16 cellular contexts compared by ENCODE assay signal in genomic region chr10:124530816-124531215, GRCh38.
DNase-seq lines count a peak whose midpoint lies in the region; ATAC-seq, FAIRE-seq and TF ChIP-seq lines count a peak whose summit lies in the region.
"Had no signal": no experiment of that assay in that cellular context is flagged by ENCODE, and none has a peak within 500 bp of the region (broad histone marks: within the 10 kb centered on the region; RNA-seq: fewer than 3 reads in every experiment).

No MANE protein-coding gene starts in this region.

- H3K27me3 ChIP-seq in left ventricle myocardium inferior (ENCODE audit: low read depth) = no peaks in the 10 kb centered on the region
- H3K27me3 ChIP-seq in tibial artery = no peaks in the 10 kb centered on the region
- H3K27me3 ChIP-seq: BE2C had no signal

- H3K9ac ChIP-seq in kidney (ENCODE audit: low read length in 2 of 2) = no peak overlapping the region
- H3K9ac ChIP-seq: SK-N-SH had no signal

- H3K27me3 Mint-ChIP-seq in stimulated activated naive B cell treated with anti-CD40 and anti-IgM and Interleukin-4, amounts not matched to agents 10 μg/mL and 1 μg/mL and 100 μg/mL, for 72 hours = no peaks in the 10 kb centered on the region
- no peaks in the 10 kb centered on the region for H3K27me3 Mint-ChIP-seq in activated T-helper 17 cell treated with anti-CD3 and anti-CD28 coated beads, Interleukin-2, amount 50 U/mL, for 72 hours
- H3K27me3 Mint-ChIP-seq: CD4-positive, alpha-beta memory T cell had no signal

- H3K4me1 ChIP-seq in left ventricle myocardium inferior (peaks cover 11% of the 10 kb centered on the region), kidney (ENCODE audit: control insufficient read depth in 1 of 2, insufficient read depth in 1 of 2, low read depth in 1 of 2, low read length in 2 of 2) (peaks cover 0 to 2% of the 10 kb centered on the region in 2 donors), tibial artery (peaks cover 0 to 7% (median 3%) of the 10 kb centered on the region in 4 donors)
- H3K4me1 ChIP-seq: BE2C had no signal

- H3K9me3 Mint-ChIP-seq in stimulated activated naive B cell treated with anti-CD40 and anti-IgM and Interleukin-4, amounts not matched to agents 10 μg/mL and 1 μg/mL and 100 μg/mL, for 72 hours = no peaks in the 10 kb centered on the region
- H3K9me3 Mint-ChIP-seq in activated T-helper 17 cell treated with anti-CD3 and anti-CD28 coated beads, Interleukin-2, amount 50 U/mL, for 72 hours = no peaks in the 10 kb centered on the region
- H3K9me3 Mint-ChIP-seq: CD4-positive, alpha-beta memory T cell; HFFc6 had no signal

- TF ChIP-seq CTCF in left ventricle myocardium inferior (IDR thresholded peaks at IDR 0.05; ENCODE audit: borderline replicate concordance) (no peak), kidney (IDR thresholded peaks at IDR 0.05; ENCODE audit: borderline replicate concordance, extremely low read depth, insufficient read depth) (no peak), tibial artery (IDR thresholded peaks at IDR 0.05) (no peak)

- DNase-seq in left cardiac atrium (peak; percentile 16), left ventricle myocardium inferior (no peak), kidney (peak; percentile 69), EL (no peak), tibial artery (no peak)
- no peak for DNase-seq in stimulated activated naive B cell treated with anti-CD40 and anti-IgM and Interleukin-4, amounts not matched to agents 10 μg/mL and 1 μg/mL and 100 μg/mL, for 72 hours
- DNase-seq: NCI-H1417 treated with DMSO at 0.1 percent for 48 hours, NCI-H187 treated with DMSO at 0.1 percent for 48 hours had no signal

- no peak for ATAC-seq in left cardiac atrium
- ATAC-seq in stimulated activated naive B cell treated with anti-CD40 and anti-IgM and Interleukin-4, amounts not matched to agents 10 μg/mL and 1 μg/mL and 100 μg/mL, for 72 hours (replicated peaks) = no peak
- no peak for ATAC-seq in activated T-helper 17 cell treated with anti-CD3 and anti-CD28 coated beads, Interleukin-2, amount 50 U/mL, for 72 hours (replicated peaks)

- no peak for FAIRE-seq in kidney (lab: Jason Lieb, UNC)
- FAIRE-seq: H54 had no signal

- H3K36me3 Mint-ChIP-seq in stimulated activated naive B cell treated with anti-CD40 and anti-IgM and Interleukin-4, amounts not matched to agents 10 μg/mL and 1 μg/mL and 100 μg/mL, for 72 hours = no peaks in the 10 kb centered on the region
- no peaks in the 10 kb centered on the region for H3K36me3 Mint-ChIP-seq in activated T-helper 17 cell treated with anti-CD3 and anti-CD28 coated beads, Interleukin-2, amount 50 U/mL, for 72 hours (ENCODE audit: low read depth)
- H3K36me3 Mint-ChIP-seq: CD4-positive, alpha-beta memory T cell had no signal

- H3K4me3 ChIP-seq in left ventricle myocardium inferior (no peak overlapping the region), kidney (ENCODE audit: low read length in 2 of 2) (no peak overlapping the region), tibial artery (no peak overlapping the region)

- H3K36me3 ChIP-seq in left ventricle myocardium inferior (no peaks in the 10 kb centered on the region), KOPT-K1 (ENCODE audit: insufficient read depth, low read length) (no peaks in the 10 kb centered on the region), kidney (ENCODE audit: control insufficient read depth in 1 of 2, insufficient read depth in 2 of 2, low read length in 2 of 2) (peaks cover 0 to 3% of the 10 kb centered on the region in 2 donors), tibial artery (no peaks in the 10 kb centered on the region)
- H3K36me3 ChIP-seq: BE2C had no signal

- no peak overlapping the region for H3K4me3 Mint-ChIP-seq in stimulated activated naive B cell treated with anti-CD40 and anti-IgM and Interleukin-4, amounts not matched to agents 10 μg/mL and 1 μg/mL and 100 μg/mL, for 72 hours
- H3K4me3 Mint-ChIP-seq in activated T-helper 17 cell treated with anti-CD3 and anti-CD28 coated beads, Interleukin-2, amount 50 U/mL, for 72 hours = no peak overlapping the region
- H3K4me3 Mint-ChIP-seq: HFFc6 had no signal

- no peak overlapping the region for H3K27ac ChIP-seq in left ventricle myocardium inferior (replicated peaks)
- H3K27ac ChIP-seq in KOPT-K1 (ENCODE audit: low read depth, low read length, poor library complexity, severe bottlenecking) = peak overlapping the region; percentile 31
- no peak overlapping the region for H3K27ac ChIP-seq in kidney (ENCODE audit: low read depth in 2 of 2, low read length in 2 of 2)
- H3K27ac ChIP-seq in tibial artery = no peak overlapping the region
- H3K27ac ChIP-seq: HL-60 had no signal

- peak overlapping the region; percentile 80 for H3K27ac Mint-ChIP-seq in stimulated activated naive B cell treated with anti-CD40 and anti-IgM and Interleukin-4, amounts not matched to agents 10 μg/mL and 1 μg/mL and 100 μg/mL, for 72 hours
- no peak overlapping the region for H3K27ac Mint-ChIP-seq in activated T-helper 17 cell treated with anti-CD3 and anti-CD28 coated beads, Interleukin-2, amount 50 U/mL, for 72 hours

- no peaks in the 10 kb centered on the region for H3K9me3 ChIP-seq in left ventricle myocardium inferior (replicated peaks)
- H3K9me3 ChIP-seq in KOPT-K1 (ENCODE audit: insufficient read depth, low read length, poor library complexity, severe bottlenecking) = no peaks in the 10 kb centered on the region
- no peaks in the 10 kb centered on the region for H3K9me3 ChIP-seq in kidney (ENCODE audit: control insufficient read depth in 1 of 2, low read length in 2 of 2)
- no peaks in the 10 kb centered on the region for H3K9me3 ChIP-seq in tibial artery
- H3K9me3 ChIP-seq: BE2C, SK-N-SH had no signal

- intact Hi-C loops in left cardiac atrium (cut with DNase I) = loop anchor here in 1 of 2 donors (2.0 to 5.0 kb wide), 2 partner anchors 212 to 296 kb away; no protein-coding TSS in a partner anchor
- intact Hi-C loops in left ventricle myocardium inferior (cut with micrococcal nuclease) = loop anchor here (10.0 kb wide), 1 partner anchor 294 kb away; no protein-coding TSS in a partner anchor
- intact Hi-C loops in kidney (cut with DNase I) = loop anchor here (10.0 kb wide), 1 partner anchor 214 kb away; the partner anchor contains the start of gene FAM53B
- intact Hi-C loops in tibial artery (cut with DNase I; ENCODE audit: low total_unique reads) = loop anchor here (2.0 to 10.0 kb wide), 2 partner anchors 210 to 294 kb away; no protein-coding TSS in a partner anchor

- peaks cover 41 to 53% of the 10 kb centered on the region in 2 donors for H3K4me1 Mint-ChIP-seq in stimulated activated naive B cell treated with anti-CD40 and anti-IgM and Interleukin-4, amounts not matched to agents 10 μg/mL and 1 μg/mL and 100 μg/mL, for 72 hours
- H3K4me1 Mint-ChIP-seq in activated T-helper 17 cell treated with anti-CD3 and anti-CD28 coated beads, Interleukin-2, amount 50 U/mL, for 72 hours = peaks cover 5% of the 10 kb centered on the region

Comparison
In these comparisons a context has a peak if more than half of its experiments do, and no peak if none do; other contexts are left out.
1. DNase-seq: peak in left cardiac atrium (single experiment) and kidney (single experiment); none in left ventricle myocardium inferior (single experiment), stimulated activated naive B cell treated with anti-CD40 and anti-IgM and Interleukin-4, amounts not matched to agents 10 μg/mL and 1 μg/mL and 100 μg/mL, for 72 hours (single experiment), EL (single experiment) and tibial artery (0 of 2).